12 cellular contexts compared by ENCODE assay signal in genomic region chr20:10412591-10413408, GRCh38. TPM values are rescaled to one million over a fixed set of nuclear protein-coding genes. Genes with fewer than 3 reads are reported as not detected.
A peak's percentile ranks its signal among the peaks of the same experiment; 100 is the strongest.
DNase-seq lines count a peak whose midpoint lies in the region; ATAC-seq and TF ChIP-seq lines count a peak whose summit lies in the region.
"Had no signal": no experiment of that assay in that cellular context is flagged by ENCODE, and none has a peak within 500 bp of the region (broad histone marks: within the 10 kb centered on the region; RNA-seq: fewer than 3 reads in every experiment).

No MANE protein-coding gene starts in this region.

- ATAC-seq in HG03442 (IDR thresholded peaks at IDR 0.05; ENCODE audit: unreplicated experiment) = peak; percentile 49
- ATAC-seq in T-helper 17 cell = no peak
- ATAC-seq: activated naive CD4-positive, alpha-beta T cell treated with anti-CD3 and anti-CD28 coated beads, Interleukin-2, amount 50 U/mL, for 72 hours had no signal

- in situ Hi-C loops in brain microvascular endothelial cell (cut with HindIII; ENCODE audit: low pct_ligation_motif_present, low sequenced_read_pairs) = no loop called here

- peaks cover 4% of the 10 kb centered on the region for H3K36me3 Mint-ChIP-seq in T-helper 17 cell (ENCODE audit: low read depth)

- H3K9me3 ChIP-seq in T-helper 17 cell (ENCODE audit: control insufficient read depth, low read length, poor library complexity, severe bottlenecking) = no peaks in the 10 kb centered on the region
- no peaks in the 10 kb centered on the region for H3K9me3 ChIP-seq in right atrium auricular region
- H3K9me3 ChIP-seq: thoracic aorta had no signal

- peak; percentile 7 for DNase-seq in NCI-H446 treated with DMSO at 0.1 percent for 48 hours (lab: John Stamatoyannopoulos, UW)
- DNase-seq in NCI-H446 (lab: John Stamatoyannopoulos, UW) = no peak
- DNase-seq in brain microvascular endothelial cell = peak; percentile 3
- DNase-seq in retinal pigment epithelial cell (ENCODE audit: low read depth) = no peak
- no peak for DNase-seq in T-helper 17 cell
- DNase-seq in islet precursor cell = no peak
- DNase-seq in right atrium auricular region (ENCODE audit: low spot score) = no peak
- DNase-seq: 8988T, midbrain had no signal

- H3K36me3 ChIP-seq in brain microvascular endothelial cell (replicated peaks) = peaks cover 3% of the 10 kb centered on the region
- peaks cover 22% of the 10 kb centered on the region for H3K36me3 ChIP-seq in right atrium auricular region
- H3K36me3 ChIP-seq: thoracic aorta had no signal

- H3K27ac Mint-ChIP-seq in T-helper 17 cell = no peak overlapping the region
- H3K27ac Mint-ChIP-seq: activated naive CD4-positive, alpha-beta T cell treated with anti-CD3 and anti-CD28 coated beads, Interleukin-2, amount 50 U/mL, for 72 hours had no signal

- no peak overlapping the region for H3K4me3 ChIP-seq in brain microvascular endothelial cell (ENCODE audit: low read depth, low read length)
- H3K4me3 ChIP-seq in retinal pigment epithelial cell (ENCODE audit: low read length) = no peak overlapping the region
- no peak overlapping the region for H3K4me3 ChIP-seq in right atrium auricular region
- H3K4me3 ChIP-seq: thoracic aorta had no signal

- peaks cover 6% of the 10 kb centered on the region for H3K4me1 Mint-ChIP-seq in T-helper 17 cell

- TF ChIP-seq CTCF in brain microvascular endothelial cell (IDR thresholded peaks at IDR 0.05; ENCODE audit: low read depth, low read length, missing control alignments) (peak; percentile 35), retinal pigment epithelial cell (conservative IDR thresholded peaks at IDR 0.05; ENCODE audit: low read depth, low read length) (peak; percentile 32), right atrium auricular region (IDR thresholded peaks at IDR 0.05) (no peak)

- H3K4me1 ChIP-seq in right atrium auricular region = peaks cover 0 to 13% of the 10 kb centered on the region in 2 donors

- H3K27me3 ChIP-seq in brain microvascular endothelial cell (replicated peaks) = no peaks in the 10 kb centered on the region
- no peaks in the 10 kb centered on the region for H3K27me3 ChIP-seq in right atrium auricular region

- no peak overlapping the region for H3K4me3 Mint-ChIP-seq in T-helper 17 cell

- H3K27me3 Mint-ChIP-seq in T-helper 17 cell = no peaks in the 10 kb centered on the region

- no peak overlapping the region for H3K27ac ChIP-seq in brain microvascular endothelial cell
- H3K27ac ChIP-seq in right atrium auricular region = no peak overlapping the region
- H3K27ac ChIP-seq: thoracic aorta had no signal

RNA-seq across cellular contexts. Expression of gene MKKS, which starts 21.2 kb away (rescaled TPM):
- total RNA-seq in T-helper 17 cell = 1 to 10 TPM; 4.7 to 5.0 TPM
- 10 to 100 TPM; 12.4 to 15.4 TPM for total RNA-seq in right atrium auricular region

RNA-seq across cellular contexts. Expression of gene SLX4IP, which starts 22.3 kb away (rescaled TPM):
- total RNA-seq in T-helper 17 cell (1 to 10 TPM; 4.0 to 4.6 TPM), right atrium auricular region (1 to 10 TPM; 1.1 to 2.0 TPM)

Comparison
In these comparisons a context has a peak if more than half of its experiments do, and no peak if none do; other contexts are left out.
1. DNase-seq: peak in NCI-H446 treated with DMSO at 0.1 percent for 48 hours (single experiment) and brain microvascular endothelial cell (single experiment); none in NCI-H446 (0 of 2), retinal pigment epithelial cell (single experiment), T-helper 17 cell (0 of 3), islet precursor cell (single experiment) and right atrium auricular region (single experiment).
2. CTCF ChIP-seq: peak in brain microvascular endothelial cell (single experiment) and retinal pigment epithelial cell (single experiment); none in right atrium auricular region (0 of 2).